8 cellular contexts compared by ENCODE assay signal in genomic region chr19:18023596-18024212, GRCh38. TPM values are rescaled to one million over a fixed set of nuclear protein-coding genes. Genes with fewer than 3 reads are reported as not detected.
DNase-seq lines count a peak whose midpoint lies in the region; ATAC-seq and TF ChIP-seq lines count a peak whose summit lies in the region.

No MANE protein-coding gene starts in this region.

- ATAC-seq in GM19023 (IDR thresholded peaks at IDR 0.05; ENCODE audit: unreplicated experiment) (no peak), HG03521 (IDR thresholded peaks at IDR 0.05; ENCODE audit: unreplicated experiment) (no peak), GM19395 (IDR thresholded peaks at IDR 0.05; ENCODE audit: unreplicated experiment) (no peak)

- peak; percentile 38 for DNase-seq in stimulated activated CD4-positive, alpha-beta T cell treated with anti-CD3 and anti-CD28 coated beads, Interleukin-12 subunit alpha, Interleukin-12 subunit beta, amount 100 ng/mL, for 4 hours
- DNase-seq in stimulated activated CD4-positive, alpha-beta T cell treated with anti-CD3 and anti-CD28 coated beads, Interleukin-2, amount 100 ng/mL, for 48 hours = no peak
- peak; percentile 67 for DNase-seq in activated CD8-positive, alpha-beta memory T cell treated with anti-CD3 and anti-CD28 coated beads, Interleukin-2, amount 50 U/mL, for 48 hours
- DNase-seq in fibroblast of villous mesenchyme (ENCODE audit: low read depth) (peak; percentile 48), skeletal muscle cell (ENCODE audit: low read depth) (peak; percentile 96)

- no peak for TF ChIP-seq CTCF in fibroblast of villous mesenchyme (IDR thresholded peaks at IDR 0.05; ENCODE audit: insufficient read depth, low read depth, low read length)

- H3K4me3 ChIP-seq in fibroblast of villous mesenchyme (ENCODE audit: low read depth, low read length) (no peak overlapping the region), skeletal muscle cell (ENCODE audit: low read depth, low read length) (no peak overlapping the region)

RNA-seq across cellular contexts. Expression of gene ARRDC2, which starts 15.7 kb away (rescaled TPM):
- 3.5 and 3.9 TPM in 2 replicates for total RNA-seq in fibroblast of villous mesenchyme

RNA-seq across cellular contexts. Expression of gene KCNN1, which starts 56.8 kb away (rescaled TPM):
- total RNA-seq in fibroblast of villous mesenchyme = under 0.01 TPM in 2 replicates

Comparison
In these comparisons a context has a peak if more than half of its experiments do, and no peak if none do; other contexts are left out.
1. DNase-seq: peak in stimulated activated CD4-positive, alpha-beta T cell treated with anti-CD3 and anti-CD28 coated beads, Interleukin-12 subunit alpha, Interleukin-12 subunit beta, amount 100 ng/mL, for 4 hours (single experiment), activated CD8-positive, alpha-beta memory T cell treated with anti-CD3 and anti-CD28 coated beads, Interleukin-2, amount 50 U/mL, for 48 hours (single experiment), fibroblast of villous mesenchyme (single experiment) and skeletal muscle cell (single experiment); none in stimulated activated CD4-positive, alpha-beta T cell treated with anti-CD3 and anti-CD28 coated beads, Interleukin-2, amount 100 ng/mL, for 48 hours (0 of 2).